9 cellular contexts compared by ENCODE assay signal in the genomic region with DNA sequence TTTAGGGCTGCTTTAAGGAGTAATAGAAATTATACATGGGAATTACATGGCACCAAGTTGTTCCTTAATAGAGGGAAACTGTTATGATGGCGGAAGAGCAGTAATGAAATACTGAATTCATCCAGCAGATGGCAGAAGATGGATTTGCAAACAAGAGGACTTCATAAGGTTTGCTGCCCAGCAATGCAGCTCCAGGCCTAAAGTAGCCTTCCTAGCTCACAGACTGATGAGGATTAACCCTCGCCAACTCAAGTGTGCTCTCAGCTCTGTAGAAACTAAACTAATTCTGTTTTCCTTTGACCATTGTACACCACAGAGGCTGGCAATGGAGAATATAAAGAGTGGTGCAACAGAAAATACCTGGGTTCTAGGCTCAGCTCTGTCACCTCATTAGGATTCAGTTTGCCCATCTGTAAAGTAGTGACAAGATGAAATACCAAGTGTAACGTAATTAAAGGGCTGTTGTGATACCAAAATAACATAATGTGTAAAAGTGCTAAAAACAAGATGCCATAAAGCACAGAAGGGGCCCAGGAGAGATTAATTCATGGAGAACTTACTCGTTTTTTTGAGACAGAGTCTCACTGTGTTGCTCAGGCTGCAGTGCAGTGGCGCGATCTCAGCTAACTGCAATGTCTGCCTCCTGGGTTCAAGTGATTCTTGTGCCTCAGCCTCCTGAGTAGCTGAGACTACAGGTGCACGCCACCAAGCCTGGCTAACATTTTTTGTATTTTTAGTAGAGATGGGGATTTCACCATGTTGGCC.
DNase-seq lines count a peak whose midpoint lies in the region; ATAC-seq, FAIRE-seq and TF ChIP-seq lines count a peak whose summit lies in the region.
"Had no signal": no experiment of that assay in that cellular context is flagged by ENCODE, and none has a peak within 500 bp of the region (broad histone marks: within the 10 kb centered on the region; RNA-seq: fewer than 3 reads in every experiment).

No MANE protein-coding gene starts in this region.

- CTCF ChIA-PET in CD4-positive, alpha-beta T cell (lab: Charles Lee), result interaction anchor here (1.5 kb wide), 1 partner anchor 228 kb away, joined by 9 read pairs; no protein-coding TSS in a partner anchor
- CTCF ChIA-PET in GM12878 (lab: Yijun Ruan, JAX), result interaction anchor here (0.6 to 10.3 kb wide), 27 partner anchors 9 to 1724 kb away, joined by 3 to 213 read pairs (median 4); no protein-coding TSS in a partner anchor

- H3K36me3 ChIP-seq in GM12878 (ENCODE audit: control insufficient read depth in 2 of 2, insufficient read depth in 2 of 2, low read length in 1 of 2), result no peaks in the 10 kb centered on the region
- H3K36me3 ChIP-seq in iPS DF 6.9 (ENCODE audit: control insufficient read depth, insufficient read depth, low read length), result no peaks in the 10 kb centered on the region

- intact Hi-C loops in CD4-positive, alpha-beta T cell (cut with DNase I, micrococcal nuclease), result loop anchor here (1.0 kb wide), 1 partner anchor 228 kb away; no protein-coding TSS in a partner anchor
- intact Hi-C loops in GM12878 (cut with micrococcal nuclease; ENCODE audit: unreplicated experiment), result loop anchor here (1.0 to 10.0 kb wide), 2 partner anchors 228 to 322 kb away; no protein-coding TSS in a partner anchor

- RAD21 ChIA-PET in GM12878 (lab: Charles Lee; ENCODE audit: unreplicated experiment), result interaction anchor here (0.7 to 10.1 kb wide), 11 partner anchors 12 to 477 kb away, joined by 3 to 119 read pairs (median 4); no protein-coding TSS in a partner anchor

- H3K79me2 ChIP-seq in GM12878 (ENCODE audit: control insufficient read depth, insufficient read depth, low read length), result no peaks in the 10 kb centered on the region

- POLR2A ChIA-PET in CD4-positive, alpha-beta T cell (lab: Charles Lee), result interaction anchor here (1.0 kb wide), 1 partner anchor 228 kb away, joined by 4 read pairs; no protein-coding TSS in a partner anchor
- POLR2A ChIA-PET in GM12878 (lab: Charles Lee), result no interaction called here

- 23% methylated on average over 7 of the region's 7 CpGs for WGBS in GM12878 (ENCODE audit: insufficient coverage, insufficient replicate concordance, low lambda C conversion rate, missing lambda C conversion rate)
- WGBS in iPS DF 6.9 (ENCODE audit: insufficient coverage, insufficient read length), result no CpG with 5 or more reads among the region's 7 CpGs

- H3K4me3 Mint-ChIP-seq in CD4-positive, alpha-beta T cell, result no peak overlapping the region
- H3K4me3 Mint-ChIP-seq: T-cell had no signal

- BruUV-seq in GM12878 (replicated peaks; lab: Mats Ljungman, UMichigan), result no TSS peak

- no peaks in the 10 kb centered on the region for H3K9me3 Mint-ChIP-seq in CD4-positive, alpha-beta T cell
- H3K9me3 Mint-ChIP-seq: T-cell had no signal

- peak; percentile 55 for TF ChIP-seq CTCF in CD4-positive, alpha-beta T cell (IDR thresholded peaks at IDR 0.05)
- peak; percentile 51 to 61 (median 54) for TF ChIP-seq CTCF in GM12878 (IDR thresholded peaks at IDR 0.05 in 2 of 3, conservative IDR thresholded peaks at IDR 0.05 in 1 of 3; ENCODE audit: control insufficient read depth in 2 of 3, extremely low read depth in 1 of 3, insufficient read depth in 1 of 3, low read depth in 3 of 3, low read length in 3 of 3)

- H3K27ac Mint-ChIP-seq in CD4-positive, alpha-beta T cell, result no peak overlapping the region
- H3K27ac Mint-ChIP-seq: T-cell had no signal

- H3K9me3 ChIP-seq in CD4-positive, alpha-beta T cell (ENCODE audit: control insufficient read depth, low read length), result no peaks in the 10 kb centered on the region
- H3K9me3 ChIP-seq in GM12878 (replicated peaks; ENCODE audit: control insufficient read depth, insufficient read depth, low read length) (no peaks in the 10 kb centered on the region; the same call in 2 of the 3 replicates), iPS DF 6.9 (ENCODE audit: control insufficient read depth, insufficient read depth, low read length) (no peaks in the 10 kb centered on the region)

- in situ Hi-C loops in GM12878 (cut with MboI), result no loop called here

- SMC1A ChIA-PET in GM12878 (lab: Charles Lee; ENCODE audit: uncharacterized antibody, unreplicated experiment), result interaction anchor here (0.7 to 8.6 kb wide), 19 partner anchors 9 to 581 kb away, joined by 3 to 138 read pairs (median 4); no protein-coding TSS in a partner anchor

- no peak for ATAC-seq in CD4-positive, alpha-beta T cell (ENCODE audit: poor library complexity)
- ATAC-seq in GM18907 (IDR thresholded peaks at IDR 0.05; ENCODE audit: unreplicated experiment) (peak; percentile 73), HG03571 (IDR thresholded peaks at IDR 0.05; ENCODE audit: unreplicated experiment) (peak; percentile 66), GM12878 (peak; percentile 86)

- TF ChIP-seq RAD21 in GM12878 (IDR thresholded peaks at IDR 0.05; ENCODE audit: insufficient read depth, low read depth, low read length), result peak; percentile 54

- no peaks in the 10 kb centered on the region for H3K36me3 Mint-ChIP-seq in CD4-positive, alpha-beta T cell (ENCODE audit: low read depth)
- H3K36me3 Mint-ChIP-seq: T-cell had no signal

- H4K20me1 ChIP-seq in GM12878 (ENCODE audit: control insufficient read depth, insufficient read depth), result no peaks in the 10 kb centered on the region

- H3K4me1 ChIP-seq in GM12878 (ENCODE audit: control insufficient read depth, insufficient read depth, low read length) (no peaks in the 10 kb centered on the region), iPS DF 6.9 (ENCODE audit: control insufficient read depth, insufficient read depth, low read length) (no peaks in the 10 kb centered on the region)

- TF ChIP-seq EP300 in GM12878 (IDR thresholded peaks at IDR 0.05; ENCODE audit: borderline replicate concordance in 1 of 2, control insufficient read depth in 1 of 2, low read depth in 2 of 2, low read length in 2 of 2), result no peak

- no peak for DNase-seq in CD4-positive, alpha-beta T cell
- DNase-seq in NCI-H524 (lab: John Stamatoyannopoulos, UW) (peak; percentile 63 to 80), GM12878 (ENCODE audit: low read depth, low spot score) (peak; percentile 15), iPS DF 6.9 (ENCODE audit: low read depth, low spot score) (peak; percentile 52), smooth muscle cell of the brain vasculature (ENCODE audit: low read depth, low spot score) (peak; percentile 70), activated gamma-delta T cell (lab: John Stamatoyannopoulos, UW) (no peak)

- TF ChIP-seq POLR2A in GM12878 (IDR thresholded peaks at IDR 0.05; ENCODE audit: low read depth, low read length), result no peak

- H3K4me1 Mint-ChIP-seq in CD4-positive, alpha-beta T cell (ENCODE audit: low read depth), result no peaks in the 10 kb centered on the region
- H3K4me1 Mint-ChIP-seq: T-cell had no signal

- FAIRE-seq in GM12878 (lab: Jason Lieb, UNC), result no peak

- H2AFZ ChIP-seq in GM12878 (ENCODE audit: control insufficient read depth, low read depth, low read length), result no peak overlapping the region; the same call in 1 of the 2 replicates

- no peak overlapping the region for H3K9ac ChIP-seq in GM12878 (ENCODE audit: control insufficient read depth, insufficient read depth, low read length)

- H3K4me3 ChIP-seq in GM12878, result no peak overlapping the region
- H3K4me3 ChIP-seq in iPS DF 6.9 (ENCODE audit: low read length), result no peak overlapping the region

- H3K27me3 ChIP-seq in CD4-positive, alpha-beta T cell (ENCODE audit: control insufficient read depth, insufficient read depth, low read length), result no peaks in the 10 kb centered on the region
- H3K27me3 ChIP-seq in GM12878 (replicated peaks in 1 of 2; ENCODE audit: control insufficient read depth in 2 of 2, insufficient read depth in 2 of 2, low read length in 1 of 2), result no peaks in the 10 kb centered on the region
- H3K27me3 ChIP-seq in iPS DF 6.9 (ENCODE audit: control insufficient read depth, insufficient read depth, low read length), result no peaks in the 10 kb centered on the region

- no peak overlapping the region for H3K27ac ChIP-seq in CD4-positive, alpha-beta T cell (ENCODE audit: low read depth, low read length)
- H3K27ac ChIP-seq in GM12878 (ENCODE audit: control insufficient read depth, insufficient read depth) (no peak overlapping the region), iPS DF 6.9 (ENCODE audit: low read length) (no peak overlapping the region)

- no peaks in the 10 kb centered on the region for H3K27me3 Mint-ChIP-seq in CD4-positive, alpha-beta T cell
- H3K27me3 Mint-ChIP-seq: T-cell had no signal

- H3K4me2 ChIP-seq in GM12878 (ENCODE audit: control insufficient read depth, insufficient read depth), result no peak overlapping the region

TF ChIP-seq in GM12878, 131 proteins besides CTCF, POLR2A, EP300 and RAD21:
- TF ChIP-seq YY1 (IDR thresholded peaks at IDR 0.05; ENCODE audit: low read depth, low read length) (peak; percentile 68), NR2C2 (IDR thresholded peaks at IDR 0.05; ENCODE audit: borderline replicate concordance, control insufficient read depth, insufficient read length, low read depth) (no peak), BMI1 (IDR thresholded peaks at IDR 0.05; ENCODE audit: borderline replicate concordance) (no peak), NR2C1 (IDR thresholded peaks at IDR 0.05) (no peak), SMC3 (IDR thresholded peaks at IDR 0.05; ENCODE audit: borderline replicate concordance, low read length) (peak; percentile 44; the same call in 1 of the 2 replicates)
TF ChIP-seq in GM12878: peak in this region for 2.

Comparison
In these comparisons a context has a peak if more than half of its experiments do, and no peak if none do; other contexts are left out.
1. DNase-seq: peak in NCI-H524 (2 of 2), GM12878 (single experiment), iPS DF 6.9 (single experiment) and smooth muscle cell of the brain vasculature (single experiment); none in CD4-positive, alpha-beta T cell (0 of 10) and activated gamma-delta T cell (single experiment).